In genomic region chr19:50514346-50515167, GRCh38 we compare ENCODE assay signal across 14 cellular contexts. TPM values are rescaled to one million over a fixed set of nuclear protein-coding genes. Genes with fewer than 3 reads are reported as not detected.
DNase-seq lines count a peak whose midpoint lies in the region; ATAC-seq, FAIRE-seq and TF ChIP-seq lines count a peak whose summit lies in the region.
"Had no signal": no experiment of that assay in that cellular context is flagged by ENCODE, and none has a peak within 500 bp of the region (broad histone marks: within the 10 kb centered on the region; RNA-seq: fewer than 3 reads in every experiment).

No MANE protein-coding gene starts in this region.

- H3K9me3 ChIP-seq in DND-41 (ENCODE audit: insufficient read depth, low read length, severe bottlenecking) (no peaks in the 10 kb centered on the region), GM12878 (replicated peaks; ENCODE audit: control insufficient read depth, insufficient read depth, low read length) (no peaks in the 10 kb centered on the region), neural progenitor cell (ENCODE audit: low read depth) (no peaks in the 10 kb centered on the region)
- H3K9me3 ChIP-seq: heart left ventricle, testis had no signal

- no peak for TF ChIP-seq CTCF in DND-41 (IDR thresholded peaks at IDR 0.05; ENCODE audit: borderline replicate concordance, extremely low read depth, low read length, poor library complexity, severe bottlenecking)
- no peak for TF ChIP-seq CTCF in GM12878 (IDR thresholded peaks at IDR 0.05 in 2 of 3, conservative IDR thresholded peaks at IDR 0.05 in 1 of 3; ENCODE audit: control insufficient read depth in 2 of 3, extremely low read depth in 1 of 3, insufficient read depth in 1 of 3, low read depth in 3 of 3, low read length in 3 of 3)
- TF ChIP-seq CTCF in neural progenitor cell (IDR thresholded peaks at IDR 0.05), result no peak

- no peak overlapping the region for H3K4me2 ChIP-seq in DND-41 (ENCODE audit: insufficient read depth, low read length)
- no peak overlapping the region for H3K4me2 ChIP-seq in GM12878 (ENCODE audit: control insufficient read depth, insufficient read depth)
- H3K4me2 ChIP-seq in neural progenitor cell, result peak overlapping the region; percentile 13

- H3F3A ChIP-seq in neural progenitor cell (ENCODE audit: low read depth), result no peaks in the 10 kb centered on the region

- H3K4me1 Mint-ChIP-seq in neural progenitor cell, result peaks cover 34% of the 10 kb centered on the region

- TF ChIP-seq POLR2A in GM12878 (IDR thresholded peaks at IDR 0.05; ENCODE audit: low read depth, low read length), result 0 out of 2 replicates have a peak, but pooled peaks have one; percentile 33

- POLR2A ChIA-PET in GM12878 (lab: Charles Lee), result no interaction called here

- no TSS peak for BruUV-seq in GM12878 (replicated peaks; lab: Mats Ljungman, UMichigan)

- RAD21 ChIA-PET in GM12878 (lab: Charles Lee; ENCODE audit: unreplicated experiment), result no interaction called here

- H3K4me3 ChIP-seq in DND-41 (ENCODE audit: low read depth in 1 of 2, low read length in 2 of 2), result no peak overlapping the region
- no peak overlapping the region for H3K4me3 ChIP-seq in GM12878
- no peak overlapping the region for H3K4me3 ChIP-seq in neural progenitor cell
- H3K4me3 ChIP-seq: heart left ventricle, testis had no signal

- H3K27me3 Mint-ChIP-seq in neural progenitor cell (ENCODE audit: insufficient read depth, low read depth), result peaks cover 21% of the 10 kb centered on the region

- H3K27ac Mint-ChIP-seq in neural progenitor cell, result peak overlapping the region; percentile 93

- peaks cover 9% of the 10 kb centered on the region for H3K36me3 Mint-ChIP-seq in neural progenitor cell

- H3K27ac ChIP-seq in DND-41 (ENCODE audit: low read length) (no peak overlapping the region), GM12878 (ENCODE audit: control insufficient read depth, insufficient read depth) (no peak overlapping the region), neural progenitor cell (no peak overlapping the region)
- H3K27ac ChIP-seq: heart left ventricle, testis had no signal

- TF ChIP-seq RAD21 in GM12878 (IDR thresholded peaks at IDR 0.05; ENCODE audit: insufficient read depth, low read depth, low read length), result no peak

- no peak overlapping the region for H2AFZ ChIP-seq in DND-41 (ENCODE audit: low read depth, low read length)
- H2AFZ ChIP-seq in GM12878 (ENCODE audit: control insufficient read depth, low read depth, low read length), result no peak overlapping the region
- H2AFZ ChIP-seq in neural progenitor cell (replicated peaks), result no peak overlapping the region

- FAIRE-seq in GM12878 (lab: Jason Lieb, UNC), result no peak
- FAIRE-seq: colon, GM19239 had no signal

- no peaks in the 10 kb centered on the region for H3K9me3 Mint-ChIP-seq in neural progenitor cell

- TF ChIP-seq EP300 in GM12878 (IDR thresholded peaks at IDR 0.05; ENCODE audit: borderline replicate concordance in 1 of 2, control insufficient read depth in 1 of 2, low read depth in 2 of 2, low read length in 2 of 2), result no peak

- CTCF ChIA-PET in GM12878 (lab: Yijun Ruan, JAX), result no interaction called here

- H3K79me2 ChIP-seq in DND-41 (ENCODE audit: insufficient read depth, low read length), result peaks cover 6% of the 10 kb centered on the region; the same call in 1 of the 2 replicates
- H3K79me2 ChIP-seq in GM12878 (ENCODE audit: control insufficient read depth, insufficient read depth, low read length), result no peaks in the 10 kb centered on the region
- H3K79me2 ChIP-seq in neural progenitor cell (ENCODE audit: low read depth), result no peaks in the 10 kb centered on the region

- H3K4me1 ChIP-seq in DND-41 (ENCODE audit: insufficient read depth, low read length), result peaks cover 21% of the 10 kb centered on the region
- H3K4me1 ChIP-seq in GM12878 (ENCODE audit: control insufficient read depth, insufficient read depth, low read length), result peaks cover 3% of the 10 kb centered on the region; the same call in 1 of the 2 replicates
- H3K4me1 ChIP-seq in neural progenitor cell, result peaks cover 12% of the 10 kb centered on the region

- in situ Hi-C loops in GM12878 (cut with MboI), result no loop called here

- peak; percentile 22 for DNase-seq in DND-41
- peak; percentile 57 for DNase-seq in NCI-H1436 treated with DMSO at 0.1 percent for 48 hours (lab: John Stamatoyannopoulos, UW)
- DNase-seq in GM12878 (ENCODE audit: low read depth, low spot score), result no peak
- DNase-seq in neural progenitor cell (ENCODE audit: low spot score), result peak; percentile 38
- no peak for DNase-seq in SIG-M5 treated with dmso at 0.1 percent for 504 hours (lab: John Stamatoyannopoulos, UW; ENCODE audit: unreplicated experiment)
- DNase-seq in GM03348 (ENCODE audit: low spot score), result no peak
- no peak for DNase-seq in NCI-H187 (lab: John Stamatoyannopoulos, UW)
- DNase-seq: stimulated activated CD4-positive, alpha-beta T cell treated with anti-CD3 and anti-CD28 coated beads, Interleukin-1b, Interleukin-23, amount 100 ng/mL, for 48 hours; testis had no signal

- H3K27me3 ChIP-seq in DND-41 (ENCODE audit: insufficient read depth, low read length, poor library complexity) (no peaks in the 10 kb centered on the region), GM12878 (replicated peaks in 1 of 2; ENCODE audit: control insufficient read depth in 2 of 2, insufficient read depth in 2 of 2, low read length in 1 of 2) (no peaks in the 10 kb centered on the region), neural progenitor cell (no peaks in the 10 kb centered on the region)
- H3K27me3 ChIP-seq: testis had no signal

- H3K4me3 Mint-ChIP-seq in neural progenitor cell, result peak overlapping the region; percentile 69

- 36% methylated on average over 21 of the region's 38 CpGs for WGBS in GM12878 (ENCODE audit: insufficient coverage, insufficient replicate concordance, low lambda C conversion rate, missing lambda C conversion rate)

- H4K20me1 ChIP-seq in DND-41 (ENCODE audit: insufficient read depth, low read length) (no peaks in the 10 kb centered on the region), GM12878 (ENCODE audit: control insufficient read depth, insufficient read depth) (no peaks in the 10 kb centered on the region), neural progenitor cell (ENCODE audit: low read depth) (no peaks in the 10 kb centered on the region)

- SMC1A ChIA-PET in GM12878 (lab: Charles Lee; ENCODE audit: uncharacterized antibody, unreplicated experiment), result no interaction called here

- intact Hi-C loops in GM12878 (cut with micrococcal nuclease; ENCODE audit: unreplicated experiment), result no loop called here

- ATAC-seq in DND-41 (ENCODE audit: insufficient read depth, low read depth), result no peak
- no peak for ATAC-seq in GM12878
- no peak for ATAC-seq in HG02678 (IDR thresholded peaks at IDR 0.05; ENCODE audit: unreplicated experiment)
- ATAC-seq: heart left ventricle had no signal

- H3K36me3 ChIP-seq in DND-41 (ENCODE audit: insufficient read depth, low read length) (no peaks in the 10 kb centered on the region), GM12878 (ENCODE audit: control insufficient read depth in 2 of 2, insufficient read depth in 2 of 2, low read length in 1 of 2) (no peaks in the 10 kb centered on the region), neural progenitor cell (no peaks in the 10 kb centered on the region)
- H3K36me3 ChIP-seq: heart left ventricle had no signal

- H3K9ac ChIP-seq in DND-41 (ENCODE audit: low read depth, low read length) (no peak overlapping the region), GM12878 (ENCODE audit: control insufficient read depth, insufficient read depth, low read length) (no peak overlapping the region), neural progenitor cell (no peak overlapping the region)

RNA-seq across cellular contexts. Expression of gene ASPDH, which starts 0.8 kb away (rescaled TPM):
- not detected in 2 replicates for total RNA-seq in GM12878 (2013; cell fraction: nucleolus; rRNA removed)
- total RNA-seq in GM12878 (2014; rRNA removed) (not detected in 2 replicates), GM12878 (2014; rRNA removed; fragmentation: Illumina TruSeq; extraction: Trizol) (not detected in 2 replicates), GM12878 (2021) (not detected in 2 replicates), neural progenitor cell (ENCODE audit: low replicate concordance) (not detected in 2 replicates)
- polyA plus RNA-seq in GM12878 (2011; ENCODE audit: low read depth), result not detected
- polyA plus RNA-seq in GM12878 (2011; rRNA removed) (not detected in 2 replicates), GM12878 (2014; fragmentation: Illumina TruSeq; extraction: Trizol) (not detected in 2 replicates), GM12878 (2014; fragmentation: Nextera tagmentation; extraction: Ambion mirVana) (not detected), GM12878 (2014; rRNA removed) (not detected in 2 replicates), GM12878 (2016; fragmentation: Nextera tagmentation; extraction: Ambion mirVana) (not detected)
- polyA plus RNA-seq in GM12878 (2011; cell fraction: cytosol; rRNA removed), result not detected in 2 replicates
- polyA plus RNA-seq in GM12878 (2011; cell fraction: nucleus; rRNA removed), result not detected in 2 replicates
- 0.41 and 0.87 TPM in 2 replicates for polyA plus RNA-seq in GM12878 (2012)
- polyA minus RNA-seq in GM12878 (2011; rRNA and poly(A)+ RNA removed), result not detected in 2 replicates
- not detected in 2 replicates for polyA minus RNA-seq in GM12878 (2011; cell fraction: cytosol; rRNA and poly(A)+ RNA removed)
- not detected in 2 replicates for polyA minus RNA-seq in GM12878 (2011; cell fraction: nucleus; rRNA and poly(A)+ RNA removed)
- total RNA-seq: heart left ventricle; T-helper 2 cell treated with Interferon-gamma antibody and Interleukin-4, amounts not matched to agents 100 ng/mL and 5 ng/mL, for 36 hours; testis had no signal
- polyA plus RNA-seq: heart left ventricle had no signal

RNA-seq across cellular contexts. Expression of gene JOSD2, which starts 3.6 kb away (rescaled TPM):
- total RNA-seq in GM12878 (2013; cell fraction: nucleolus; rRNA removed), result 0.81 TPM in 1 of 2 replicates, not detected in the other
- total RNA-seq in GM12878 (2014; rRNA removed) (17.0 and 21.0 TPM in 2 replicates), GM12878 (2014; rRNA removed; fragmentation: Illumina TruSeq; extraction: Trizol) (3.1 and 3.9 TPM in 2 replicates), GM12878 (2021) (22.7 and 24.5 TPM in 2 replicates), neural progenitor cell (ENCODE audit: low replicate concordance) (1.7 and 2.4 TPM in 2 replicates)
- polyA plus RNA-seq in GM12878 (2011; ENCODE audit: low read depth), result 7.5 TPM
- polyA plus RNA-seq in GM12878 (2011; rRNA removed) (2.1 and 4.9 TPM in 2 replicates), GM12878 (2014; fragmentation: Illumina TruSeq; extraction: Trizol) (0.91 TPM in 1 of 2 replicates, not detected in the other), GM12878 (2014; fragmentation: Nextera tagmentation; extraction: Ambion mirVana) (1 to 10 TPM; 1.0 to 1.6 TPM), GM12878 (2014; rRNA removed) (23.8 and 26.3 TPM in 2 replicates), GM12878 (2016; fragmentation: Nextera tagmentation; extraction: Ambion mirVana) (10 to 100 TPM; 25.1 to 26.7 TPM)
- polyA plus RNA-seq in GM12878 (2011; cell fraction: cytosol; rRNA removed), result 10.3 and 22.0 TPM in 2 replicates
- 9.3 and 12.4 TPM in 2 replicates for polyA plus RNA-seq in GM12878 (2011; cell fraction: nucleus; rRNA removed)
- 17.2 and 19.2 TPM in 2 replicates for polyA plus RNA-seq in GM12878 (2012)
- polyA minus RNA-seq in GM12878 (2011; rRNA and poly(A)+ RNA removed), result 0.29 and 3.0 TPM in 2 replicates
- polyA minus RNA-seq in GM12878 (2011; cell fraction: cytosol; rRNA and poly(A)+ RNA removed), result 2.0 and 4.8 TPM in 2 replicates
- polyA minus RNA-seq in GM12878 (2011; cell fraction: nucleus; rRNA and poly(A)+ RNA removed), result 2.1 and 6.8 TPM in 2 replicates

RNA-seq across cellular contexts. Expression of gene GARIN5A, which starts 37.9 kb away (rescaled TPM):
- total RNA-seq in GM12878 (2013; cell fraction: nucleolus; rRNA removed), result not detected in 2 replicates
- total RNA-seq in GM12878 (2014; rRNA removed) (0.22 TPM in 1 of 2 replicates, not detected in the other), GM12878 (2014; rRNA removed; fragmentation: Illumina TruSeq; extraction: Trizol) (not detected in 2 replicates), GM12878 (2021) (0.37 TPM in 1 of 2 replicates, not detected in the other), neural progenitor cell (ENCODE audit: low replicate concordance) (5.6 and 8.4 TPM in 2 replicates)
- polyA plus RNA-seq in GM12878 (2011; ENCODE audit: low read depth), result not detected
- polyA plus RNA-seq in GM12878 (2011; rRNA removed) (0.22 TPM in 1 of 2 replicates, not detected in the other), GM12878 (2014; fragmentation: Illumina TruSeq; extraction: Trizol) (not detected in 2 replicates), GM12878 (2014; fragmentation: Nextera tagmentation; extraction: Ambion mirVana) (under 1 TPM in 1 of 2 experiments, not detected in 1; 0.18 TPM), GM12878 (2014; rRNA removed) (0.53 TPM in 1 of 2 replicates, not detected in the other), GM12878 (2016; fragmentation: Nextera tagmentation; extraction: Ambion mirVana) (1 to 10 TPM in 1 of 2 experiments, under 1 TPM in 1; 0.25 to 1.2 TPM)
- 0.23 and 0.36 TPM in 2 replicates for polyA plus RNA-seq in GM12878 (2011; cell fraction: cytosol; rRNA removed)
- polyA plus RNA-seq in GM12878 (2011; cell fraction: nucleus; rRNA removed), result 0.19 and 0.42 TPM in 2 replicates
- 0.27 and 0.57 TPM in 2 replicates for polyA plus RNA-seq in GM12878 (2012)
- polyA minus RNA-seq in GM12878 (2011; rRNA and poly(A)+ RNA removed), result not detected in 2 replicates
- polyA minus RNA-seq in GM12878 (2011; cell fraction: cytosol; rRNA and poly(A)+ RNA removed), result not detected in 2 replicates
- 0.24 TPM in 1 of 2 replicates, not detected in the other for polyA minus RNA-seq in GM12878 (2011; cell fraction: nucleus; rRNA and poly(A)+ RNA removed)

RNA-seq across cellular contexts. Expression of gene EMC10, which starts 38.2 kb away (rescaled TPM):
- 42.5 and 52.8 TPM in 2 replicates for total RNA-seq in GM12878 (2013; cell fraction: nucleolus; rRNA removed)
- total RNA-seq in GM12878 (2014; rRNA removed) (62.4 and 66.3 TPM in 2 replicates), GM12878 (2014; rRNA removed; fragmentation: Illumina TruSeq; extraction: Trizol) (24.2 and 26.3 TPM in 2 replicates), GM12878 (2021) (76.2 and 77.3 TPM in 2 replicates), neural progenitor cell (ENCODE audit: low replicate concordance) (32.9 and 127 TPM in 2 replicates)
- polyA plus RNA-seq in GM12878 (2011; ENCODE audit: low read depth), result 14.2 TPM
- polyA plus RNA-seq in GM12878 (2011; rRNA removed) (13.8 and 22.4 TPM in 2 replicates), GM12878 (2014; fragmentation: Illumina TruSeq; extraction: Trizol) (3.5 and 18.2 TPM in 2 replicates), GM12878 (2014; fragmentation: Nextera tagmentation; extraction: Ambion mirVana) (1 to 10 TPM; 2.5 to 5.5 TPM), GM12878 (2014; rRNA removed) (61.0 and 69.1 TPM in 2 replicates), GM12878 (2016; fragmentation: Nextera tagmentation; extraction: Ambion mirVana) (1 to 10 TPM; 6.8 to 8.9 TPM)
- polyA plus RNA-seq in GM12878 (2011; cell fraction: cytosol; rRNA removed), result 35.6 and 58.6 TPM in 2 replicates
- polyA plus RNA-seq in GM12878 (2011; cell fraction: nucleus; rRNA removed), result 37.5 and 53.5 TPM in 2 replicates
- 37.3 and 50.5 TPM in 2 replicates for polyA plus RNA-seq in GM12878 (2012)
- polyA minus RNA-seq in GM12878 (2011; rRNA and poly(A)+ RNA removed), result 7.5 and 15.2 TPM in 2 replicates
- polyA minus RNA-seq in GM12878 (2011; cell fraction: cytosol; rRNA and poly(A)+ RNA removed), result 14.3 and 14.5 TPM in 2 replicates
- 6.5 and 20.3 TPM in 2 replicates for polyA minus RNA-seq in GM12878 (2011; cell fraction: nucleus; rRNA and poly(A)+ RNA removed)

RNA-seq across cellular contexts. Expression of gene LRRC4B, which starts 53.7 kb away (rescaled TPM):
- 0.20 and 0.23 TPM in 2 replicates for total RNA-seq in GM12878 (2013; cell fraction: nucleolus; rRNA removed)
- total RNA-seq in GM12878 (2014; rRNA removed) (not detected in 2 replicates), GM12878 (2014; rRNA removed; fragmentation: Illumina TruSeq; extraction: Trizol) (not detected in 2 replicates), GM12878 (2021) (not detected in 2 replicates), neural progenitor cell (ENCODE audit: low replicate concordance) (12.0 and 54.6 TPM in 2 replicates)
- 0.10 TPM for polyA plus RNA-seq in GM12878 (2011; ENCODE audit: low read depth)
- polyA plus RNA-seq in GM12878 (2011; rRNA removed) (0.14 TPM in 1 of 2 replicates, not detected in the other), GM12878 (2014; fragmentation: Illumina TruSeq; extraction: Trizol) (not detected in 2 replicates), GM12878 (2014; fragmentation: Nextera tagmentation; extraction: Ambion mirVana) (not detected), GM12878 (2014; rRNA removed) (not detected in 2 replicates), GM12878 (2016; fragmentation: Nextera tagmentation; extraction: Ambion mirVana) (not detected)
- polyA plus RNA-seq in GM12878 (2011; cell fraction: cytosol; rRNA removed), result 0.18 and 0.25 TPM in 2 replicates
- 0.23 and 0.31 TPM in 2 replicates for polyA plus RNA-seq in GM12878 (2011; cell fraction: nucleus; rRNA removed)
- polyA plus RNA-seq in GM12878 (2012), result 0.18 and 0.34 TPM in 2 replicates
- polyA minus RNA-seq in GM12878 (2011; rRNA and poly(A)+ RNA removed), result 0.21 and 0.37 TPM in 2 replicates
- polyA minus RNA-seq in GM12878 (2011; cell fraction: cytosol; rRNA and poly(A)+ RNA removed), result 1.1 TPM in 1 of 2 replicates, not detected in the other
- polyA minus RNA-seq in GM12878 (2011; cell fraction: nucleus; rRNA and poly(A)+ RNA removed), result not detected in 2 replicates
- total RNA-seq: T-helper 2 cell treated with Interferon-gamma antibody and Interleukin-4, amounts not matched to agents 100 ng/mL and 5 ng/mL, for 36 hours had no signal

Comparison
In these comparisons a context has a peak if more than half of its experiments do, and no peak if none do; other contexts are left out.
1. DNase-seq: peak in DND-41 (single experiment), NCI-H1436 treated with DMSO at 0.1 percent for 48 hours (single experiment) and neural progenitor cell (single experiment); none in GM12878 (single experiment), SIG-M5 treated with dmso at 0.1 percent for 504 hours (single experiment), GM03348 (single experiment) and NCI-H187 (0 of 2).